Comparison of ENCODE assay signal across 9 cellular contexts in genomic region chr11:96156379-96156722, GRCh38.
A peak's percentile ranks its signal among the peaks of the same experiment; 100 is the strongest.
DNase-seq lines count a peak whose midpoint lies in the region; ATAC-seq and TF ChIP-seq lines count a peak whose summit lies in the region.
"Had no signal": no experiment of that assay in that cellular context is flagged by ENCODE, and none has a peak within 500 bp of the region (broad histone marks: within the 10 kb centered on the region; RNA-seq: fewer than 3 reads in every experiment).

No MANE protein-coding gene starts in this region.

- intact Hi-C loops in HCT116 (cut with micrococcal nuclease): no loop called here
- intact Hi-C loops in left ventricle myocardium inferior (cut with micrococcal nuclease): no loop called here

- CTCF ChIA-PET in HCT116 (lab: Charles Lee): interaction anchor here (0.7 to 1.2 kb wide), 3 partner anchors 101 to 307 kb away, joined by 3 to 10 read pairs (median 7); partner anchors contain the start of gene MAML2

- H3K4me1 Mint-ChIP-seq in activated T-helper 17 cell treated with anti-CD3 and anti-CD28 coated beads, Interleukin-2, amount 50 U/mL, for 72 hours: peaks cover 24% of the 10 kb centered on the region

- H2AFZ ChIP-seq in HCT116 (ENCODE audit: low read depth, low read length, poor library complexity, severe bottlenecking): peak overlapping the region; percentile 75

- RAD21 ChIA-PET in HCT116 (lab: Charles Lee; ENCODE audit: low non-redundant PET in 1 of 2, low total read pairs in 2 of 2, uncharacterized antibody in 2 of 2, unreplicated experiment in 2 of 2): no interaction called here

- no peak for TF ChIP-seq POLR2A in HCT116 (IDR thresholded peaks at IDR 0.05; ENCODE audit: borderline replicate concordance, extremely low read depth, insufficient read depth, insufficient read length)

- 0 out of 2 replicates have a peak overlapping the region, but pooled peaks have one; percentile 7 for H3K9ac ChIP-seq in HCT116 (ENCODE audit: low read length)

- ATAC-seq in HCT116 (no peak; the same call in 1 of the 2 replicates), HG03159 (IDR thresholded peaks at IDR 0.05; ENCODE audit: unreplicated experiment) (no peak), GM19467 (IDR thresholded peaks at IDR 0.05; ENCODE audit: unreplicated experiment) (no peak)
- ATAC-seq in activated T-helper 17 cell treated with anti-CD3 and anti-CD28 coated beads, Interleukin-2, amount 50 U/mL, for 72 hours (replicated peaks): no peak

- H3K27ac ChIP-seq in HCT116 (ENCODE audit: low read depth, low read length) (peak overlapping the region; percentile 7; the same call in 1 of the 2 replicates), left ventricle myocardium inferior (replicated peaks) (peak overlapping the region; percentile 91), skin epidermis (peak overlapping the region in 20 of 21 experiments; percentile 28 to 91 (median 75))

- no peak for DNase-seq in HCT116 (ENCODE audit: low read depth, low spot score)
- no peak for DNase-seq in left ventricle myocardium inferior
- DNase-seq in NCI-H226: no peak
- DNase-seq in cerebellar cortex (ENCODE audit: low spot score): no peak
- DNase-seq: NCI-H1105 treated with DMSO at 0.1 percent for 48 hours had no signal

- H3K27me3 ChIP-seq in HCT116 (ENCODE audit: insufficient read depth, low read length): no peaks in the 10 kb centered on the region
- H3K27me3 ChIP-seq in left ventricle myocardium inferior (ENCODE audit: low read depth): no peaks in the 10 kb centered on the region

- POLR2A ChIA-PET in HCT116 (lab: Charles Lee): interaction anchor here (1.0 kb wide), 1 partner anchor 186 kb away, joined by 4 read pairs; the partner anchor contains the start of gene MAML2

- H3K79me2 ChIP-seq in HCT116 (ENCODE audit: insufficient read depth, low read length): no peaks in the 10 kb centered on the region

- H3K36me3 Mint-ChIP-seq in activated T-helper 17 cell treated with anti-CD3 and anti-CD28 coated beads, Interleukin-2, amount 50 U/mL, for 72 hours (ENCODE audit: low read depth): peaks cover 6% of the 10 kb centered on the region

- peak overlapping the region; percentile 83 for H3K4me3 Mint-ChIP-seq in activated T-helper 17 cell treated with anti-CD3 and anti-CD28 coated beads, Interleukin-2, amount 50 U/mL, for 72 hours

- H3K9me2 ChIP-seq in HCT116 (ENCODE audit: insufficient read depth): no peaks in the 10 kb centered on the region

- peak overlapping the region in 1 of 2 experiments; percentile 9; a peak in 2 of 4 replicates for H3K4me3 ChIP-seq in HCT116 (replicated peaks in 1 of 2; ENCODE audit: low read depth in 1 of 2, low read length in 2 of 2)
- peak overlapping the region; percentile 50 for H3K4me3 ChIP-seq in left ventricle myocardium inferior
- no peak overlapping the region for H3K4me3 ChIP-seq in skin epidermis

- no peaks in the 10 kb centered on the region for H4K20me1 ChIP-seq in HCT116 (ENCODE audit: insufficient read depth)

- peak overlapping the region; percentile 63 for H3K4me2 ChIP-seq in HCT116 (ENCODE audit: low read length)

- H3K27ac Mint-ChIP-seq in activated T-helper 17 cell treated with anti-CD3 and anti-CD28 coated beads, Interleukin-2, amount 50 U/mL, for 72 hours: peak overlapping the region; percentile 96

- no peaks in the 10 kb centered on the region for H3K9me3 ChIP-seq in HCT116 (ENCODE audit: control insufficient read depth in 1 of 2, insufficient read depth in 1 of 2, low read depth in 1 of 2, low read length in 2 of 2)
- H3K9me3 ChIP-seq in left ventricle myocardium inferior (replicated peaks): no peaks in the 10 kb centered on the region

- BruUV-seq in HCT116 (replicated peaks; lab: Mats Ljungman, UMichigan): no TSS peak

- TF ChIP-seq CTCF in HCT116 (IDR thresholded peaks at IDR 0.05 in 2 of 3, conservative IDR thresholded peaks at IDR 0.05 in 1 of 3; ENCODE audit: borderline replicate concordance in 1 of 3, insufficient read depth in 1 of 3, low read depth in 2 of 3, low read length in 2 of 3): no peak
- TF ChIP-seq CTCF in left ventricle myocardium inferior (IDR thresholded peaks at IDR 0.05; ENCODE audit: borderline replicate concordance): no peak

- no peaks in the 10 kb centered on the region for H3K27me3 Mint-ChIP-seq in activated T-helper 17 cell treated with anti-CD3 and anti-CD28 coated beads, Interleukin-2, amount 50 U/mL, for 72 hours

- H3K9me3 Mint-ChIP-seq in activated T-helper 17 cell treated with anti-CD3 and anti-CD28 coated beads, Interleukin-2, amount 50 U/mL, for 72 hours: no peaks in the 10 kb centered on the region

- H3K36me3 ChIP-seq in HCT116 (ENCODE audit: control insufficient read depth in 1 of 2, insufficient read depth in 2 of 2, low read length in 2 of 2): no peaks in the 10 kb centered on the region
- no peaks in the 10 kb centered on the region for H3K36me3 ChIP-seq in left ventricle myocardium inferior

- H3K4me1 ChIP-seq in HCT116 (ENCODE audit: control insufficient read depth in 1 of 2, insufficient read depth in 2 of 2, low read length in 2 of 2) (peaks cover 12 to 24% of the 10 kb centered on the region in 2 experiments; a peak in 3 of 4 replicates), left ventricle myocardium inferior (peaks cover 65% of the 10 kb centered on the region)

- TF ChIP-seq RAD21 in HCT116 (IDR thresholded peaks at IDR 0.05; ENCODE audit: low read depth): no peak

TF ChIP-seq in HCT116, 20 proteins besides CTCF, POLR2A, EP300 and RAD21:
- no peak for TF ChIP-seq EGR1 (IDR thresholded peaks at IDR 0.05; ENCODE audit: low read depth)
- no peak for TF ChIP-seq YY1 (IDR thresholded peaks at IDR 0.05; ENCODE audit: extremely low read depth, insufficient replicate concordance, low read depth, low read length)
- TF ChIP-seq MAX (IDR thresholded peaks at IDR 0.05): no peak
- TF ChIP-seq SIN3A (IDR thresholded peaks at IDR 0.05; ENCODE audit: low read depth): no peak

Comparison
In these comparisons a context has a peak if more than half of its experiments do, and no peak if none do; other contexts are left out.
1. H3K27ac ChIP-seq: peak in every context shown above with its lines; median percentile 91 in left ventricle myocardium inferior; 75 in skin epidermis; 7 in HCT116.